ENCODE assay signal across 1 cellular context in the genomic region with DNA sequence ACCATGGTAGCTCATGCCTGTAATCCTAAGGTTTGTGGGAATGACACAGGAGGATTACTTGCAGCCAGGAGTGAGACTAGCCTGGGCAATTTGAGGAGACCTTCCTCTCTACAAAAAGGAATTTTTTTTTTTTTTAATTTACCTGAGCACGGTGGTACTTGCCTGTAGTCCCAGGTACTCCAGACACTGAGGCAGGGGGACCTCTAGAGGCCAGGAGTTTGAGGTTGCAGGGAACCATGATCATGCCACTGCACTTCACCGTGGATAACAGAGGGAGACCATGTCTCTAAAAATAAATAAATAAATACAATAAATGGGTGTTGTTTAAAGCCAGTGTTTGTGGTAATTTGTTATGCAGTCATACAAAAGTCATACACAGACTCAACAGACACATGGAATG.
TF ChIP-seq lines count a peak whose summit lies in the region.

No MANE protein-coding gene starts in this region.

TF ChIP-seq in SK-N-SH, 30 proteins besides CTCF, POLR2A, EP300 and RAD21:
- TF ChIP-seq TCF12 (IDR thresholded peaks at IDR 0.05) (no peak), GATA2 (CRISPR knock-in tag; IDR thresholded peaks at IDR 0.05) (no peak), GABPA (IDR thresholded peaks at IDR 0.05; ENCODE audit: low read depth) (no peak), FOXJ3 (CRISPR knock-in tag; IDR thresholded peaks at IDR 0.05) (no peak), SIN3A (IDR thresholded peaks at IDR 0.05; ENCODE audit: borderline replicate concordance, low read depth, low read length) (no peak), RCOR1 (IDR thresholded peaks at IDR 0.05; ENCODE audit: low read length) (no peak), MEF2A (IDR thresholded peaks at IDR 0.05; ENCODE audit: borderline replicate concordance, low read depth) (no peak), ELF1 (IDR thresholded peaks at IDR 0.05) (no peak), FOSL2 (IDR thresholded peaks at IDR 0.05; ENCODE audit: borderline replicate concordance, low read depth) (no peak), YY1 (IDR thresholded peaks at IDR 0.05; ENCODE audit: low read depth) (no peak)
- TF ChIP-seq, protein P1, sequence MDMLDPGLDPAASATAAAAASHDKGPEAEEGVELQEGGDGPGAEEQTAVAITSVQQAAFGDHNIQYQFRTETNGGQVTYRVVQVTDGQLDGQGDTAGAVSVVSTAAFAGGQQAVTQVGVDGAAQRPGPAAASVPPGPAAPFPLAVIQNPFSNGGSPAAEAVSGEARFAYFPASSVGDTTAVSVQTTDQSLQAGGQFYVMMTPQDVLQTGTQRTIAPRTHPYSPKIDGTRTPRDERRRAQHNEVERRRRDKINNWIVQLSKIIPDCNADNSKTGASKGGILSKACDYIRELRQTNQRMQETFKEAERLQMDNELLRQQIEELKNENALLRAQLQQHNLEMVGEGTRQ (IDR thresholded peaks at IDR 0.05; ENCODE audit: borderline replicate concordance, low read depth, low read length) = no peak
- TF ChIP-seq, protein P2, sequence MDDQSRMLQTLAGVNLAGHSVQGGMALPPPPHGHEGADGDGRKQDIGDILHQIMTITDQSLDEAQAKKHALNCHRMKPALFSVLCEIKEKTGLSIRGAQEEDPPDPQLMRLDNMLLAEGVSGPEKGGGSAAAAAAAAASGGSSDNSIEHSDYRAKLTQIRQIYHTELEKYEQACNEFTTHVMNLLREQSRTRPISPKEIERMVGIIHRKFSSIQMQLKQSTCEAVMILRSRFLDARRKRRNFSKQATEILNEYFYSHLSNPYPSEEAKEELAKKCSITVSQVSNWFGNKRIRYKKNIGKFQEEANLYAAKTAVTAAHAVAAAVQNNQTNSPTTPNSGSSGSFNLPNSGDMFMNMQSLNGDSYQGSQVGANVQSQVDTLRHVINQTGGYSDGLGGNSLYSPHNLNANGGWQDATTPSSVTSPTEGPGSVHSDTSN (IDR thresholded peaks at IDR 0.05) = no peak
- TF ChIP-seq, protein P3, sequence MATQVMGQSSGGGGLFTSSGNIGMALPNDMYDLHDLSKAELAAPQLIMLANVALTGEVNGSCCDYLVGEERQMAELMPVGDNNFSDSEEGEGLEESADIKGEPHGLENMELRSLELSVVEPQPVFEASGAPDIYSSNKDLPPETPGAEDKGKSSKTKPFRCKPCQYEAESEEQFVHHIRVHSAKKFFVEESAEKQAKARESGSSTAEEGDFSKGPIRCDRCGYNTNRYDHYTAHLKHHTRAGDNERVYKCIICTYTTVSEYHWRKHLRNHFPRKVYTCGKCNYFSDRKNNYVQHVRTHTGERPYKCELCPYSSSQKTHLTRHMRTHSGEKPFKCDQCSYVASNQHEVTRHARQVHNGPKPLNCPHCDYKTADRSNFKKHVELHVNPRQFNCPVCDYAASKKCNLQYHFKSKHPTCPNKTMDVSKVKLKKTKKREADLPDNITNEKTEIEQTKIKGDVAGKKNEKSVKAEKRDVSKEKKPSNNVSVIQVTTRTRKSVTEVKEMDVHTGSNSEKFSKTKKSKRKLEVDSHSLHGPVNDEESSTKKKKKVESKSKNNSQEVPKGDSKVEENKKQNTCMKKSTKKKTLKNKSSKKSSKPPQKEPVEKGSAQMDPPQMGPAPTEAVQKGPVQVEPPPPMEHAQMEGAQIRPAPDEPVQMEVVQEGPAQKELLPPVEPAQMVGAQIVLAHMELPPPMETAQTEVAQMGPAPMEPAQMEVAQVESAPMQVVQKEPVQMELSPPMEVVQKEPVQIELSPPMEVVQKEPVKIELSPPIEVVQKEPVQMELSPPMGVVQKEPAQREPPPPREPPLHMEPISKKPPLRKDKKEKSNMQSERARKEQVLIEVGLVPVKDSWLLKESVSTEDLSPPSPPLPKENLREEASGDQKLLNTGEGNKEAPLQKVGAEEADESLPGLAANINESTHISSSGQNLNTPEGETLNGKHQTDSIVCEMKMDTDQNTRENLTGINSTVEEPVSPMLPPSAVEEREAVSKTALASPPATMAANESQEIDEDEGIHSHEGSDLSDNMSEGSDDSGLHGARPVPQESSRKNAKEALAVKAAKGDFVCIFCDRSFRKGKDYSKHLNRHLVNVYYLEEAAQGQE (IDR thresholded peaks at IDR 0.05; ENCODE audit: low read depth, low read length) = no peak
- TF ChIP-seq, protein P4, sequence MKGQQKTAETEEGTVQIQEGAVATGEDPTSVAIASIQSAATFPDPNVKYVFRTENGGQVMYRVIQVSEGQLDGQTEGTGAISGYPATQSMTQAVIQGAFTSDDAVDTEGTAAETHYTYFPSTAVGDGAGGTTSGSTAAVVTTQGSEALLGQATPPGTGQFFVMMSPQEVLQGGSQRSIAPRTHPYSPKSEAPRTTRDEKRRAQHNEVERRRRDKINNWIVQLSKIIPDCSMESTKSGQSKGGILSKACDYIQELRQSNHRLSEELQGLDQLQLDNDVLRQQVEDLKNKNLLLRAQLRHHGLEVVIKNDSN (IDR thresholded peaks at IDR 0.05; ENCODE audit: borderline replicate concordance, low read depth) = no peak
- TF ChIP-seq, protein P5, sequence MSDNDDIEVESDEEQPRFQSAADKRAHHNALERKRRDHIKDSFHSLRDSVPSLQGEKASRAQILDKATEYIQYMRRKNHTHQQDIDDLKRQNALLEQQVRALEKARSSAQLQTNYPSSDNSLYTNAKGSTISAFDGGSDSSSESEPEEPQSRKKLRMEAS (IDR thresholded peaks at IDR 0.05; ENCODE audit: low read depth) = no peak
- TF ChIP-seq, protein P6, sequence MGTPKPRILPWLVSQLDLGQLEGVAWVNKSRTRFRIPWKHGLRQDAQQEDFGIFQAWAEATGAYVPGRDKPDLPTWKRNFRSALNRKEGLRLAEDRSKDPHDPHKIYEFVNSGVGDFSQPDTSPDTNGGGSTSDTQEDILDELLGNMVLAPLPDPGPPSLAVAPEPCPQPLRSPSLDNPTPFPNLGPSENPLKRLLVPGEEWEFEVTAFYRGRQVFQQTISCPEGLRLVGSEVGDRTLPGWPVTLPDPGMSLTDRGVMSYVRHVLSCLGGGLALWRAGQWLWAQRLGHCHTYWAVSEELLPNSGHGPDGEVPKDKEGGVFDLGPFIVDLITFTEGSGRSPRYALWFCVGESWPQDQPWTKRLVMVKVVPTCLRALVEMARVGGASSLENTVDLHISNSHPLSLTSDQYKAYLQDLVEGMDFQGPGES (IDR thresholded peaks at IDR 0.05; ENCODE audit: low read depth, low read length) = no peak
